11 cellular contexts compared by ENCODE assay signal in the genomic region with DNA sequence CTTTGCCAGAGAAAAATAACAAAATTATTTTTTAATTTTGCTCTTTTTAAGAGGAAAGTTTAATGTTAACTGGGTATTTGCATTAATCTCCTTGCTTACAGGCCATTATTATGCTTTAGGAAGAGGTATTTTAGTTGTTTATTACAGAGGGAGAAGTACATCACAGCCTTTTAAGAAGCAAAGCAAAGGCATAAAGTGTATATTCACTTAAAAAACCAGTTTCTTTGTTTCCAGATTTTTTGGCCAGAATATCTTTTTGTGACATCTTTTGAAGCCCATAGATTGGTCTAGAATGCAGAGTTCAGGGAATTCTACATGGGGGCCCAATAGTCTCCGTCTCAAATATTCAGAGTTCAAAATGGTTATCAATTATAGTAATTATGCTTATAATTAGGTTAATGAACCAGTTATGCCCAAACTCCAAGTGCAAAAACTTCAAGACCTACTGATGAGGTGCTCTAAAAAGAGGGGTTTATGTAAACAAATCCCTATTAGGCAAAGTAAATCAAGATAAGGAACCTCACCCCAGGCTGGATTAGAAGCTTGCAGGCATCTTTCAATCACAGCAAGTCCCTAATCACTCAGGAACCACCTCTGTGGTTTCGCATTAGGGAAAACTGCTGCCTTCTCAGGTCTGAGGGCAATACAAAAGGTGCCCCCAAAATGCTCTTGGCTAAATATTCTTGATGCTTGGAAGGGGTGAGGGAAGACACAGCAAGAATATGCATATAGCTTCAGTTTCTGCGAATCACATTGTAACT. TPM values are rescaled to one million over a fixed set of nuclear protein-coding genes. Genes with fewer than 3 reads are reported as not detected.
DNase-seq lines count a peak whose midpoint lies in the region; ATAC-seq and TF ChIP-seq lines count a peak whose summit lies in the region.
"Had no signal": no experiment of that assay in that cellular context is flagged by ENCODE, and none has a peak within 500 bp of the region (broad histone marks: within the 10 kb centered on the region; RNA-seq: fewer than 3 reads in every experiment).

No MANE protein-coding gene starts in this region.

- H3K79me2 ChIP-seq in mesendoderm (ENCODE audit: control insufficient read depth, insufficient read depth, low read length): no peaks in the 10 kb centered on the region

- DNase-seq in cardiac muscle cell (ENCODE audit: low read depth in 1 of 2, low spot score in 1 of 2) (peak in 1 of 2 donors; percentile 12), Right ventricle myocardium inferior (ENCODE audit: missing footprints) (no peak), mesendoderm (peak; percentile 60), thyroid gland (no peak), omental fat pad (ENCODE audit: low spot score) (no peak)
- DNase-seq in stimulated activated naive CD8-positive, alpha-beta T cell treated with anti-CD3 and anti-CD28 coated beads, Interleukin-15, amount 100 ng/mL, for 72 hours: no peak
- no peak for DNase-seq in activated CD4-positive, alpha-beta T cell treated with anti-CD3 and anti-CD28 coated beads, Interleukin-2, amount 50 U/mL, for 4 hours
- DNase-seq: activated CD8-positive, alpha-beta memory T cell treated with anti-CD3 and anti-CD28 coated beads, Interleukin-2, amount 50 U/mL, for 4 hours; esophagus squamous epithelium; HFFc6 had no signal

- H3K4me1 Mint-ChIP-seq in stimulated activated naive CD8-positive, alpha-beta T cell treated with anti-CD3 and anti-CD28 coated beads, Interleukin-15, amount 100 ng/mL, for 72 hours: peaks cover 50% of the 10 kb centered on the region

- H3K27ac ChIP-seq in cardiac muscle cell (peak overlapping the region; percentile 92), angular gyrus (ENCODE audit: low read depth, low read length) (peak overlapping the region; percentile 84), mesendoderm (ENCODE audit: low read depth, low read length) (no peak overlapping the region), thyroid gland (peak overlapping the region; percentile 75 to 93 (median 93))

- H2BK120ac ChIP-seq in mesendoderm (ENCODE audit: low read depth, low read length): no peak overlapping the region

- H3K27me3 ChIP-seq in cardiac muscle cell: no peaks in the 10 kb centered on the region
- no peaks in the 10 kb centered on the region for H3K27me3 ChIP-seq in mesendoderm (ENCODE audit: insufficient read depth, low read length, poor library complexity)
- H3K27me3 ChIP-seq in thyroid gland: no peaks in the 10 kb centered on the region

- no peak overlapping the region for H3K4ac ChIP-seq in mesendoderm (ENCODE audit: low read depth, low read length)

- no peak overlapping the region for H4K8ac ChIP-seq in mesendoderm (ENCODE audit: low read depth, low read length)

- H3K9me3 Mint-ChIP-seq in stimulated activated naive CD8-positive, alpha-beta T cell treated with anti-CD3 and anti-CD28 coated beads, Interleukin-15, amount 100 ng/mL, for 72 hours: no peaks in the 10 kb centered on the region
- H3K9me3 Mint-ChIP-seq: HFFc6 had no signal

- H3K23ac ChIP-seq in mesendoderm (ENCODE audit: low read length): no peak overlapping the region

- H3K4me2 ChIP-seq in mesendoderm (ENCODE audit: low read length): no peak overlapping the region

- H3K18ac ChIP-seq in mesendoderm (ENCODE audit: low read length): no peak overlapping the region

- no peak overlapping the region for H3K56ac ChIP-seq in mesendoderm (ENCODE audit: low read length)

- no peak overlapping the region for H2BK15ac ChIP-seq in mesendoderm (replicated peaks; ENCODE audit: low read depth)

- H3K79me1 ChIP-seq in mesendoderm (ENCODE audit: low read length): no peaks in the 10 kb centered on the region

- H3K9me3 ChIP-seq in cardiac muscle cell (ENCODE audit: low read depth): no peaks in the 10 kb centered on the region
- H3K9me3 ChIP-seq in thyroid gland: no peaks in the 10 kb centered on the region
- H3K9me3 ChIP-seq: esophagus squamous epithelium had no signal

- no CpG with 5 or more reads among the region's 3 CpGs for WGBS in mesendoderm (ENCODE audit: extremely low coverage, insufficient coverage, low lambda C conversion rate)
- WGBS in thyroid gland, 2 donors: 89 to 90% methylated on average over 3 of the region's 3 CpGs

- no peaks in the 10 kb centered on the region for H3K36me3 ChIP-seq in cardiac muscle cell
- no peaks in the 10 kb centered on the region for H3K36me3 ChIP-seq in mesendoderm (ENCODE audit: control insufficient read depth, insufficient read depth, low read length)
- no peaks in the 10 kb centered on the region for H3K36me3 ChIP-seq in thyroid gland
- H3K36me3 ChIP-seq: esophagus squamous epithelium had no signal

- intact Hi-C loops in Right ventricle myocardium inferior (cut with DNase I): loop anchor here (10.0 kb wide), 2 partner anchors 122 to 242 kb away; no protein-coding TSS in a partner anchor
- intact Hi-C loops in thyroid gland (cut with DNase I): no loop called here

- TF ChIP-seq CTCF in cardiac muscle cell (IDR thresholded peaks at IDR 0.05; ENCODE audit: low read depth, low read length) (no peak), thyroid gland (IDR thresholded peaks at IDR 0.05) (no peak), omental fat pad (IDR thresholded peaks at IDR 0.05) (no peak)

- peaks cover 80% of the 10 kb centered on the region for H3K27me3 Mint-ChIP-seq in stimulated activated naive CD8-positive, alpha-beta T cell treated with anti-CD3 and anti-CD28 coated beads, Interleukin-15, amount 100 ng/mL, for 72 hours

- TF ChIP-seq POLR2A in thyroid gland (IDR thresholded peaks at IDR 0.05): no peak

- no peak overlapping the region for H3K4me3 Mint-ChIP-seq in stimulated activated naive CD8-positive, alpha-beta T cell treated with anti-CD3 and anti-CD28 coated beads, Interleukin-15, amount 100 ng/mL, for 72 hours

- H3K4me3 ChIP-seq in cardiac muscle cell: peak overlapping the region; percentile 82
- no peak overlapping the region for H3K4me3 ChIP-seq in mesendoderm (ENCODE audit: low read length)
- H3K4me3 ChIP-seq in thyroid gland (replicated peaks in 1 of 3): no peak overlapping the region

- H3K4me1 ChIP-seq in cardiac muscle cell (ENCODE audit: low read depth) (peaks cover 24% of the 10 kb centered on the region), mesendoderm (ENCODE audit: control insufficient read depth, low read depth, low read length) (peaks cover 6% of the 10 kb centered on the region), thyroid gland (peaks cover 13 to 20% of the 10 kb centered on the region in 2 donors)

- ATAC-seq in Right ventricle myocardium inferior (no peak), omental fat pad (ENCODE audit: low FRiP score) (no peak)
- ATAC-seq in stimulated activated naive CD8-positive, alpha-beta T cell treated with anti-CD3 and anti-CD28 coated beads, Interleukin-15, amount 100 ng/mL, for 72 hours: no peak

- H2AK5ac ChIP-seq in mesendoderm (ENCODE audit: low read length): no peak overlapping the region

- H2BK5ac ChIP-seq in mesendoderm (ENCODE audit: low read length): no peak overlapping the region

- H4K5ac ChIP-seq in mesendoderm (ENCODE audit: low read length): no peak overlapping the region

- H3K9ac ChIP-seq in mesendoderm (ENCODE audit: low read length): no peak overlapping the region

- no peak overlapping the region for H3K27ac Mint-ChIP-seq in stimulated activated naive CD8-positive, alpha-beta T cell treated with anti-CD3 and anti-CD28 coated beads, Interleukin-15, amount 100 ng/mL, for 72 hours
- H3K27ac Mint-ChIP-seq: HFFc6 had no signal

RNA-seq across cellular contexts. Expression of a gene that starts 1.4 kb away (rescaled TPM):
- total RNA-seq in cardiac muscle cell (12.6 and 20.2 TPM in 2 replicates), Right ventricle myocardium inferior (5.4 TPM), thyroid gland (10 to 100 TPM in 1 of 4 donors, 1 to 10 TPM in 3; 5.2 to 10.6 (median 7.8) TPM), omental fat pad (1 to 10 TPM in 1 of 4 donors, under 1 TPM in 3; 0.12 to 4.7 (median 0.41) TPM)
- polyA plus RNA-seq in cardiac muscle cell: 10.6 and 19.3 TPM in 2 replicates
- polyA plus RNA-seq in mesendoderm (2013, experiment 1 of 2): 0.34 TPM
- polyA plus RNA-seq in mesendoderm (2013, experiment 2 of 2): 0.31 TPM
- total RNA-seq: HFFc6 had no signal
